In genomic region chr3:8622873-8623725, GRCh38 we compare ENCODE assay signal across 8 cellular contexts. TPM values are rescaled to one million over a fixed set of nuclear protein-coding genes. Genes with fewer than 3 reads are reported as not detected.
A peak's percentile ranks its signal among the peaks of the same experiment; 100 is the strongest.
DNase-seq lines count a peak whose midpoint lies in the region; ATAC-seq and TF ChIP-seq lines count a peak whose summit lies in the region.

No MANE protein-coding gene starts in this region.

- intact Hi-C loops in upper lobe of right lung (cut with DNase I): loop anchor here (5.0 kb wide), 1 partner anchor 181 kb away; no protein-coding TSS in a partner anchor

- H3K4me1 ChIP-seq in upper lobe of right lung: peaks cover 8% of the 10 kb centered on the region

- H3K27ac Mint-ChIP-seq in nephron progenitor cell: no peak overlapping the region

- DNase-seq in CD1c-positive myeloid dendritic cell (ENCODE audit: extremely low spot score): peak; percentile 56
- peak; percentile 27 for DNase-seq in NCI-H345 (lab: John Stamatoyannopoulos, UW)
- DNase-seq in activated T-cell treated with anti-CD3 and anti-CD28 coated beads for 24 hours (ENCODE audit: low read depth): peak; percentile 14
- DNase-seq in fibroblast of the aortic adventitia (ENCODE audit: low read depth): peak; percentile 66
- peak; percentile 83 for DNase-seq in nephron progenitor cell
- peak; percentile 78 for DNase-seq in upper lobe of right lung

- no peaks in the 10 kb centered on the region for H3K36me3 ChIP-seq in upper lobe of right lung

- no peaks in the 10 kb centered on the region for H3K27me3 ChIP-seq in upper lobe of right lung

- peaks cover 8% of the 10 kb centered on the region for H3K27me3 Mint-ChIP-seq in nephron progenitor cell (ENCODE audit: low read depth, poor library complexity)

- peaks cover 14% of the 10 kb centered on the region for H3K4me1 Mint-ChIP-seq in nephron progenitor cell

- TF ChIP-seq CTCF in fibroblast of the aortic adventitia (IDR thresholded peaks at IDR 0.05; ENCODE audit: insufficient read depth, low read length) (peak; percentile 95), nephron progenitor cell (IDR thresholded peaks at IDR 0.05) (peak; percentile 90), upper lobe of right lung (IDR thresholded peaks at IDR 0.05) (peak; percentile 90)

- H3K9me3 ChIP-seq in upper lobe of right lung: no peaks in the 10 kb centered on the region

- H3K4me3 Mint-ChIP-seq in nephron progenitor cell: peak overlapping the region; percentile 15

- peaks cover 13% of the 10 kb centered on the region for H3K9me3 Mint-ChIP-seq in nephron progenitor cell

- H3K36me3 Mint-ChIP-seq in nephron progenitor cell (ENCODE audit: low read depth): no peaks in the 10 kb centered on the region

- H3K27ac ChIP-seq in upper lobe of right lung: no peak overlapping the region

- ATAC-seq in GM18868 (IDR thresholded peaks at IDR 0.05; ENCODE audit: unreplicated experiment) (peak; percentile 95), HG03039 (IDR thresholded peaks at IDR 0.05; ENCODE audit: unreplicated experiment) (peak; percentile 87), upper lobe of right lung (peak; percentile 85)

- H3K4me3 ChIP-seq in fibroblast of the aortic adventitia (ENCODE audit: low read depth, low read length): no peak overlapping the region
- H3K4me3 ChIP-seq in upper lobe of right lung: no peak overlapping the region

RNA-seq across cellular contexts. Expression of gene SSUH2, which starts 21.5 kb away (rescaled TPM):
- total RNA-seq in fibroblast of the aortic adventitia (ENCODE audit: low replicate concordance): not detected in 2 replicates
- not detected for total RNA-seq in upper lobe of right lung

Comparison
In these comparisons a context has a peak if more than half of its experiments do, and no peak if none do; other contexts are left out.
1. DNase-seq: peak in every context shown above with its lines; median percentile 83 in nephron progenitor cell; 78 in upper lobe of right lung; 66 in fibroblast of the aortic adventitia; 56 in CD1c-positive myeloid dendritic cell; 27 in NCI-H345; 14 in activated T-cell treated with anti-CD3 and anti-CD28 coated beads for 24 hours.